In genomic region chr1:221708076-221708571, GRCh38 we compare ENCODE assay signal across 1 cellular context.
TF ChIP-seq lines count a peak whose summit lies in the region.

No MANE protein-coding gene starts in this region.

TF ChIP-seq in K562, 482 proteins besides CTCF, POLR2A, EP300 and RAD21 (continued from another document and continues in another):
- TF ChIP-seq PRDM10 (IDR thresholded peaks at IDR 0.05; ENCODE audit: partially characterized antibody) (peak; percentile 89), ZNF263 (CRISPR knock-in tag; IDR thresholded peaks at IDR 0.05; ENCODE audit: borderline replicate concordance) (no peak), ZNF707 (CRISPR knock-in tag; conservative IDR thresholded peaks at IDR 0.05) (no peak), SNIP1 (IDR thresholded peaks at IDR 0.05; ENCODE audit: low read depth) (no peak), ZFP36 (IDR thresholded peaks at IDR 0.05; ENCODE audit: low read depth, low read length, partially characterized antibody) (no peak), MXD1 (CRISPR knock-in tag; IDR thresholded peaks at IDR 0.05; ENCODE audit: borderline replicate concordance, poor library complexity, severe bottlenecking) (no peak), NR2C1 (IDR thresholded peaks at IDR 0.05) (no peak; the same call in 1 of the 2 replicates), NR2C1 (tag; IDR thresholded peaks at IDR 0.05) (peak; percentile 54), RFX5 (IDR thresholded peaks at IDR 0.05; ENCODE audit: low read depth, low read length) (no peak), EWSR1 (IDR thresholded peaks at IDR 0.05; ENCODE audit: borderline replicate concordance, low read depth, partially characterized antibody) (no peak), NR4A1 (CRISPR knock-in tag; IDR thresholded peaks at IDR 0.05) (no peak), NR4A1 (tag; IDR thresholded peaks at IDR 0.05) (0 out of 2 replicates have a peak, but pooled peaks have one; percentile 54), ZFPM2 (CRISPR knock-in tag; IDR thresholded peaks at IDR 0.05) (no peak), SNRNP70 (optimal IDR thresholded peaks at IDR 0.05; ENCODE audit: low read depth, low read length) (no peak), ETV5 (CRISPR knock-in tag; IDR thresholded peaks at IDR 0.05; ENCODE audit: low read depth) (peak; percentile 87), CC2D1A (IDR thresholded peaks at IDR 0.05) (peak; percentile 51; the same call in 1 of the 2 replicates), CBX2 (IDR thresholded peaks at IDR 0.05; ENCODE audit: insufficient read depth, low read length, poor library complexity, severe bottlenecking) (no peak), BRF2 (IDR thresholded peaks at IDR 0.05; ENCODE audit: borderline replicate concordance, insufficient read depth, insufficient read length) (no peak), BHLHE40 (IDR thresholded peaks at IDR 0.05; ENCODE audit: low read length) (peak; percentile 37; the same call in 1 of the 2 replicates), SRSF9 (IDR thresholded peaks at IDR 0.05; ENCODE audit: borderline replicate concordance, low read depth, low read length) (no peak), PURB (CRISPR knock-in tag; IDR thresholded peaks at IDR 0.05; ENCODE audit: low read depth) (no peak), CREB3 (tag; conservative IDR thresholded peaks at IDR 0.05; ENCODE audit: low read depth) (peak; percentile 90), RBM14 (IDR thresholded peaks at IDR 0.05; ENCODE audit: borderline replicate concordance, insufficient read depth, low read depth, low read length) (no peak), ZNF280B (CRISPR knock-in tag; IDR thresholded peaks at IDR 0.05) (no peak), ZNF217 (CRISPR knock-in tag; IDR thresholded peaks at IDR 0.05) (no peak), MAFF (IDR thresholded peaks at IDR 0.05; ENCODE audit: low read length) (no peak), ZNF717 (CRISPR knock-in tag; IDR thresholded peaks at IDR 0.05) (no peak), TAF7 (tag; IDR thresholded peaks at IDR 0.05) (no peak), ZNF23 (CRISPR knock-in tag; IDR thresholded peaks at IDR 0.05) (no peak), ID3 (CRISPR knock-in tag; IDR thresholded peaks at IDR 0.05) (no peak), ID3 (tag; IDR thresholded peaks at IDR 0.05) (no peak), SFPQ (IDR thresholded peaks at IDR 0.05; ENCODE audit: low read depth, low read length) (no peak), ZNF668 (CRISPR knock-in tag; IDR thresholded peaks at IDR 0.05) (no peak), ZFP1 (CRISPR knock-in tag; IDR thresholded peaks at IDR 0.05) (no peak), ZSCAN32 (CRISPR knock-in tag; IDR thresholded peaks at IDR 0.05) (no peak), ZNF518B (CRISPR knock-in tag; IDR thresholded peaks at IDR 0.05) (no peak), RAD51 (IDR thresholded peaks at IDR 0.05; ENCODE audit: borderline replicate concordance, low read depth) (peak; percentile 48; the same call in 1 of the 2 replicates), HMGXB4 (CRISPR knock-in tag; IDR thresholded peaks at IDR 0.05) (no peak), ZKSCAN8 (CRISPR knock-in tag; IDR thresholded peaks at IDR 0.05) (peak; percentile 70), GATA2 (CRISPR knock-in tag; IDR thresholded peaks at IDR 0.05) (peak; percentile 87), KLF1 (tag; IDR thresholded peaks at IDR 0.05) (no peak), TGIF2 (CRISPR knock-in tag; IDR thresholded peaks at IDR 0.05) (no peak), KDM4B (IDR thresholded peaks at IDR 0.05; ENCODE audit: borderline replicate concordance in 2 of 2, low read depth in 1 of 2) (no peak), HSF4 (CRISPR knock-in tag; IDR thresholded peaks at IDR 0.05; ENCODE audit: borderline replicate concordance) (no peak), TRIM25 (IDR thresholded peaks at IDR 0.05; ENCODE audit: borderline replicate concordance) (no peak), RB1 (IDR thresholded peaks at IDR 0.05; ENCODE audit: low read depth) (no peak), NFIX (CRISPR knock-in tag; IDR thresholded peaks at IDR 0.05; ENCODE audit: low read depth) (no peak), HDGF (IDR thresholded peaks at IDR 0.05) (no peak), ZBTB26 (CRISPR knock-in tag; IDR thresholded peaks at IDR 0.05) (peak; percentile 41)
